ENCODE assay signal across 8 cellular contexts in genomic region chr11:119567667-119568582, GRCh38.
DNase-seq lines count a peak whose midpoint lies in the region; ATAC-seq and TF ChIP-seq lines count a peak whose summit lies in the region.

No MANE protein-coding gene starts in this region.

- H3K9me3 ChIP-seq in Caco-2, result no peaks in the 10 kb centered on the region

- TF ChIP-seq CTCF in GM12865 (IDR thresholded peaks at IDR 0.05; ENCODE audit: insufficient read depth, low read depth, low read length, missing control alignments), result no peak
- no peak for TF ChIP-seq CTCF in Caco-2 (IDR thresholded peaks at IDR 0.05; ENCODE audit: insufficient read depth in 1 of 2, low read depth in 1 of 2, low read length in 1 of 2, severe bottlenecking in 1 of 2, unreplicated experiment in 1 of 2)

- H3K27me3 Mint-ChIP-seq in Caco-2 (ENCODE audit: insufficient read depth, unreplicated experiment), result peaks cover 2% of the 10 kb centered on the region

- CTCF ChIA-PET in Caco-2 (lab: Charles Lee), result interaction anchor here (1.1 kb wide), 1 partner anchor 14 kb away, joined by 3 read pairs; no protein-coding TSS in a partner anchor

- POLR2A ChIA-PET in Caco-2 (lab: Charles Lee), result no interaction called here

- H3K9me3 Mint-ChIP-seq in Caco-2 (ENCODE audit: unreplicated experiment), result no peaks in the 10 kb centered on the region

- H3K4me3 Mint-ChIP-seq in Caco-2 (ENCODE audit: unreplicated experiment), result no peak overlapping the region

- ATAC-seq in HG03432 (IDR thresholded peaks at IDR 0.05; ENCODE audit: unreplicated experiment), result peak; percentile 70
- ATAC-seq in GM19351 (IDR thresholded peaks at IDR 0.05; ENCODE audit: unreplicated experiment), result no peak

- no peaks in the 10 kb centered on the region for H3K36me3 ChIP-seq in Caco-2 (ENCODE audit: control insufficient read depth, insufficient read depth, low read length)

- H3K4me1 ChIP-seq in Caco-2, result peaks cover 8% of the 10 kb centered on the region

- intact Hi-C loops in Caco-2 (cut with micrococcal nuclease; ENCODE audit: unreplicated experiment), result no loop called here

- no TSS peak for BruUV-seq in Caco-2 (replicated peaks; lab: Mats Ljungman, UMichigan)

- no peak overlapping the region for H3K27ac Mint-ChIP-seq in Caco-2 (ENCODE audit: unreplicated experiment)

- DNase-seq in GM12865 (ENCODE audit: low read depth), result peak; percentile 75
- peak; percentile 22 for DNase-seq in T1000 (lab: John Stamatoyannopoulos, UW)
- DNase-seq in kidney glomerular epithelial cell (lab: John Stamatoyannopoulos, UW), result peak; percentile 30
- no peak for DNase-seq in stimulated activated CD4-positive, alpha-beta T cell treated with anti-CD3 and anti-CD28 coated beads, Interleukin-4, amount 100 ng/mL, for 4 hours
- no peak for DNase-seq in stimulated activated CD8-positive, alpha-beta memory T cell treated with anti-CD3 and anti-CD28 coated beads, Interleukin-4, amount 100 ng/mL, for 48 hours
- DNase-seq in Caco-2, result no peak

- peaks cover 4% of the 10 kb centered on the region for H3K4me1 Mint-ChIP-seq in Caco-2 (ENCODE audit: low read depth, unreplicated experiment)

- H3K4me3 ChIP-seq in GM12865 (ENCODE audit: low read depth, low read length) (no peak overlapping the region), Caco-2 (ENCODE audit: low read depth, low read length) (no peak overlapping the region)

- H3K36me3 Mint-ChIP-seq in Caco-2 (ENCODE audit: insufficient read depth, unreplicated experiment), result no peaks in the 10 kb centered on the region

- H3K27me3 ChIP-seq in Caco-2 (replicated peaks; ENCODE audit: control insufficient read depth, insufficient read depth, low read length), result no peaks in the 10 kb centered on the region

Comparison
In these comparisons a context has a peak if more than half of its experiments do, and no peak if none do; other contexts are left out.
1. DNase-seq: peak in GM12865 (single experiment), T1000 (single experiment) and kidney glomerular epithelial cell (single experiment); none in stimulated activated CD4-positive, alpha-beta T cell treated with anti-CD3 and anti-CD28 coated beads, Interleukin-4, amount 100 ng/mL, for 4 hours (0 of 2), stimulated activated CD8-positive, alpha-beta memory T cell treated with anti-CD3 and anti-CD28 coated beads, Interleukin-4, amount 100 ng/mL, for 48 hours (single experiment) and Caco-2 (0 of 2).